3 cellular contexts compared by ENCODE assay signal in the genomic region with DNA sequence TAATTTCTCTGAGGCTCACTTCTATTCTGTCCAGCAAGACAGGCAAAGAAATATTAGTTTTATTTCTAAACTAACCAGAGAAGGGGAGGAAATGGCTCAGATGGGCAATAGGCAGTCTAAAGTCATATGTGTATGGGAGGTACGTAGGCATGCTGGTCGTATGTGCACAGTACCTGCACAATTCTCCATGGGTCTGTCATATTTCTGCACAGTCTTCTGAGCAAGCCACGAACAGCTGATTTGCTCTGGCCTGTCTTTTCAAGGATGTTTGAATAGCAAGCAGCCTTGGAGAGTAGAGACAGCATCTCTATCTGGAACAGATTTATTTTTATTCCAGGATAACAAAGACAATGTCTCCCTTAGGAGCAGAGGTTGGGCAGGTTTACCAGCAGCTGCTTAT.
TF ChIP-seq lines count a peak whose summit lies in the region.

No MANE protein-coding gene starts in this region.

TF ChIP-seq in A549, 52 proteins besides CTCF, POLR2A, EP300 and RAD21:
- TF ChIP-seq TFCP2L1 (CRISPR knock-in tag; IDR thresholded peaks at IDR 0.05) (no peak), HOXB13 (CRISPR knock-in tag; IDR thresholded peaks at IDR 0.05; ENCODE audit: low read depth) (no peak), JUN (IDR thresholded peaks at IDR 0.05) (no peak), SREBF2 (IDR thresholded peaks at IDR 0.05) (no peak), RCOR1 (IDR thresholded peaks at IDR 0.05; ENCODE audit: low read depth, low read length) (no peak), RNF2 (IDR thresholded peaks at IDR 0.05; ENCODE audit: borderline replicate concordance, low read depth) (no peak), HDAC2 (IDR thresholded peaks at IDR 0.05) (no peak), ESRRA (IDR thresholded peaks at IDR 0.05; ENCODE audit: borderline replicate concordance, low read length) (no peak), FOSL2 (IDR thresholded peaks at IDR 0.05) (no peak), FOSL2 (CRISPR knock-in tag; IDR thresholded peaks at IDR 0.05) (no peak), RARB (CRISPR knock-in tag; IDR thresholded peaks at IDR 0.05) (no peak), NR3C1 (IDR thresholded peaks at IDR 0.05) (no peak), POLR2AphosphoS2 (conservative IDR thresholded peaks at IDR 0.05; ENCODE audit: low read length) (no peak), KDM1A (IDR thresholded peaks at IDR 0.05; ENCODE audit: low read depth) (no peak), EHMT2 (IDR thresholded peaks at IDR 0.05; ENCODE audit: low read depth) (no peak), MAFK (IDR thresholded peaks at IDR 0.05; ENCODE audit: partially characterized antibody) (no peak)
- TF ChIP-seq, protein P1, sequence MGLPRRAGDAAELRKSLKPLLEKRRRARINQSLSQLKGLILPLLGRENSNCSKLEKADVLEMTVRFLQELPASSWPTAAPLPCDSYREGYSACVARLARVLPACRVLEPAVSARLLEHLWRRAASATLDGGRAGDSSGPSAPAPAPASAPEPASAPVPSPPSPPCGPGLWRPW (IDR thresholded peaks at IDR 0.05): no peak

TF ChIP-seq in neural cell, 6 proteins besides CTCF, POLR2A, EP300 and RAD21:
- no peak for TF ChIP-seq POLR2AphosphoS5 (IDR thresholded peaks at IDR 0.05)
- TF ChIP-seq MXI1 (conservative IDR thresholded peaks at IDR 0.05; ENCODE audit: poor library complexity, severe bottlenecking): no peak
- no peak for TF ChIP-seq TAF1 (IDR thresholded peaks at IDR 0.05; ENCODE audit: low read depth)
- TF ChIP-seq SMC3 (conservative IDR thresholded peaks at IDR 0.05; ENCODE audit: poor library complexity): no peak
- no peak for TF ChIP-seq EZH2 (IDR thresholded peaks at IDR 0.05; ENCODE audit: borderline replicate concordance, insufficient read depth, low read length, poor library complexity, severe bottlenecking)
- TF ChIP-seq, protein P2, sequence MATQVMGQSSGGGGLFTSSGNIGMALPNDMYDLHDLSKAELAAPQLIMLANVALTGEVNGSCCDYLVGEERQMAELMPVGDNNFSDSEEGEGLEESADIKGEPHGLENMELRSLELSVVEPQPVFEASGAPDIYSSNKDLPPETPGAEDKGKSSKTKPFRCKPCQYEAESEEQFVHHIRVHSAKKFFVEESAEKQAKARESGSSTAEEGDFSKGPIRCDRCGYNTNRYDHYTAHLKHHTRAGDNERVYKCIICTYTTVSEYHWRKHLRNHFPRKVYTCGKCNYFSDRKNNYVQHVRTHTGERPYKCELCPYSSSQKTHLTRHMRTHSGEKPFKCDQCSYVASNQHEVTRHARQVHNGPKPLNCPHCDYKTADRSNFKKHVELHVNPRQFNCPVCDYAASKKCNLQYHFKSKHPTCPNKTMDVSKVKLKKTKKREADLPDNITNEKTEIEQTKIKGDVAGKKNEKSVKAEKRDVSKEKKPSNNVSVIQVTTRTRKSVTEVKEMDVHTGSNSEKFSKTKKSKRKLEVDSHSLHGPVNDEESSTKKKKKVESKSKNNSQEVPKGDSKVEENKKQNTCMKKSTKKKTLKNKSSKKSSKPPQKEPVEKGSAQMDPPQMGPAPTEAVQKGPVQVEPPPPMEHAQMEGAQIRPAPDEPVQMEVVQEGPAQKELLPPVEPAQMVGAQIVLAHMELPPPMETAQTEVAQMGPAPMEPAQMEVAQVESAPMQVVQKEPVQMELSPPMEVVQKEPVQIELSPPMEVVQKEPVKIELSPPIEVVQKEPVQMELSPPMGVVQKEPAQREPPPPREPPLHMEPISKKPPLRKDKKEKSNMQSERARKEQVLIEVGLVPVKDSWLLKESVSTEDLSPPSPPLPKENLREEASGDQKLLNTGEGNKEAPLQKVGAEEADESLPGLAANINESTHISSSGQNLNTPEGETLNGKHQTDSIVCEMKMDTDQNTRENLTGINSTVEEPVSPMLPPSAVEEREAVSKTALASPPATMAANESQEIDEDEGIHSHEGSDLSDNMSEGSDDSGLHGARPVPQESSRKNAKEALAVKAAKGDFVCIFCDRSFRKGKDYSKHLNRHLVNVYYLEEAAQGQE (IDR thresholded peaks at IDR 0.05; ENCODE audit: borderline replicate concordance): no peak

TF ChIP-seq in GM23338, 12 proteins besides CTCF, POLR2A, EP300 and RAD21:
- TF ChIP-seq NANOG (IDR thresholded peaks at IDR 0.05; ENCODE audit: borderline replicate concordance) (no peak), EZH2 (IDR thresholded peaks at IDR 0.05; ENCODE audit: low read depth, unreplicated experiment) (no peak), ZNF114 (CRISPR knock-in tag; IDR thresholded peaks at IDR 0.05) (no peak), ZNF331 (CRISPR knock-in tag; IDR thresholded peaks at IDR 0.05; ENCODE audit: low read depth) (no peak), STAT1 (IDR thresholded peaks at IDR 0.05; ENCODE audit: unreplicated experiment) (no peak), EZH2phosphoT487 (IDR thresholded peaks at IDR 0.05; ENCODE audit: unreplicated experiment) (no peak), CREB1 (CRISPR knock-in tag; IDR thresholded peaks at IDR 0.05; ENCODE audit: low read depth) (no peak), JUNB (IDR thresholded peaks at IDR 0.05; ENCODE audit: unreplicated experiment) (no peak), POLR2AphosphoS5 (IDR thresholded peaks at IDR 0.05; ENCODE audit: low read depth) (no peak)
- TF ChIP-seq, protein P3, sequence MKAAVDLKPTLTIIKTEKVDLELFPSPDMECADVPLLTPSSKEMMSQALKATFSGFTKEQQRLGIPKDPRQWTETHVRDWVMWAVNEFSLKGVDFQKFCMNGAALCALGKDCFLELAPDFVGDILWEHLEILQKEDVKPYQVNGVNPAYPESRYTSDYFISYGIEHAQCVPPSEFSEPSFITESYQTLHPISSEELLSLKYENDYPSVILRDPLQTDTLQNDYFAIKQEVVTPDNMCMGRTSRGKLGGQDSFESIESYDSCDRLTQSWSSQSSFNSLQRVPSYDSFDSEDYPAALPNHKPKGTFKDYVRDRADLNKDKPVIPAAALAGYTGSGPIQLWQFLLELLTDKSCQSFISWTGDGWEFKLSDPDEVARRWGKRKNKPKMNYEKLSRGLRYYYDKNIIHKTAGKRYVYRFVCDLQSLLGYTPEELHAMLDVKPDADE (IDR thresholded peaks at IDR 0.05): no peak
- TF ChIP-seq, protein P4, sequence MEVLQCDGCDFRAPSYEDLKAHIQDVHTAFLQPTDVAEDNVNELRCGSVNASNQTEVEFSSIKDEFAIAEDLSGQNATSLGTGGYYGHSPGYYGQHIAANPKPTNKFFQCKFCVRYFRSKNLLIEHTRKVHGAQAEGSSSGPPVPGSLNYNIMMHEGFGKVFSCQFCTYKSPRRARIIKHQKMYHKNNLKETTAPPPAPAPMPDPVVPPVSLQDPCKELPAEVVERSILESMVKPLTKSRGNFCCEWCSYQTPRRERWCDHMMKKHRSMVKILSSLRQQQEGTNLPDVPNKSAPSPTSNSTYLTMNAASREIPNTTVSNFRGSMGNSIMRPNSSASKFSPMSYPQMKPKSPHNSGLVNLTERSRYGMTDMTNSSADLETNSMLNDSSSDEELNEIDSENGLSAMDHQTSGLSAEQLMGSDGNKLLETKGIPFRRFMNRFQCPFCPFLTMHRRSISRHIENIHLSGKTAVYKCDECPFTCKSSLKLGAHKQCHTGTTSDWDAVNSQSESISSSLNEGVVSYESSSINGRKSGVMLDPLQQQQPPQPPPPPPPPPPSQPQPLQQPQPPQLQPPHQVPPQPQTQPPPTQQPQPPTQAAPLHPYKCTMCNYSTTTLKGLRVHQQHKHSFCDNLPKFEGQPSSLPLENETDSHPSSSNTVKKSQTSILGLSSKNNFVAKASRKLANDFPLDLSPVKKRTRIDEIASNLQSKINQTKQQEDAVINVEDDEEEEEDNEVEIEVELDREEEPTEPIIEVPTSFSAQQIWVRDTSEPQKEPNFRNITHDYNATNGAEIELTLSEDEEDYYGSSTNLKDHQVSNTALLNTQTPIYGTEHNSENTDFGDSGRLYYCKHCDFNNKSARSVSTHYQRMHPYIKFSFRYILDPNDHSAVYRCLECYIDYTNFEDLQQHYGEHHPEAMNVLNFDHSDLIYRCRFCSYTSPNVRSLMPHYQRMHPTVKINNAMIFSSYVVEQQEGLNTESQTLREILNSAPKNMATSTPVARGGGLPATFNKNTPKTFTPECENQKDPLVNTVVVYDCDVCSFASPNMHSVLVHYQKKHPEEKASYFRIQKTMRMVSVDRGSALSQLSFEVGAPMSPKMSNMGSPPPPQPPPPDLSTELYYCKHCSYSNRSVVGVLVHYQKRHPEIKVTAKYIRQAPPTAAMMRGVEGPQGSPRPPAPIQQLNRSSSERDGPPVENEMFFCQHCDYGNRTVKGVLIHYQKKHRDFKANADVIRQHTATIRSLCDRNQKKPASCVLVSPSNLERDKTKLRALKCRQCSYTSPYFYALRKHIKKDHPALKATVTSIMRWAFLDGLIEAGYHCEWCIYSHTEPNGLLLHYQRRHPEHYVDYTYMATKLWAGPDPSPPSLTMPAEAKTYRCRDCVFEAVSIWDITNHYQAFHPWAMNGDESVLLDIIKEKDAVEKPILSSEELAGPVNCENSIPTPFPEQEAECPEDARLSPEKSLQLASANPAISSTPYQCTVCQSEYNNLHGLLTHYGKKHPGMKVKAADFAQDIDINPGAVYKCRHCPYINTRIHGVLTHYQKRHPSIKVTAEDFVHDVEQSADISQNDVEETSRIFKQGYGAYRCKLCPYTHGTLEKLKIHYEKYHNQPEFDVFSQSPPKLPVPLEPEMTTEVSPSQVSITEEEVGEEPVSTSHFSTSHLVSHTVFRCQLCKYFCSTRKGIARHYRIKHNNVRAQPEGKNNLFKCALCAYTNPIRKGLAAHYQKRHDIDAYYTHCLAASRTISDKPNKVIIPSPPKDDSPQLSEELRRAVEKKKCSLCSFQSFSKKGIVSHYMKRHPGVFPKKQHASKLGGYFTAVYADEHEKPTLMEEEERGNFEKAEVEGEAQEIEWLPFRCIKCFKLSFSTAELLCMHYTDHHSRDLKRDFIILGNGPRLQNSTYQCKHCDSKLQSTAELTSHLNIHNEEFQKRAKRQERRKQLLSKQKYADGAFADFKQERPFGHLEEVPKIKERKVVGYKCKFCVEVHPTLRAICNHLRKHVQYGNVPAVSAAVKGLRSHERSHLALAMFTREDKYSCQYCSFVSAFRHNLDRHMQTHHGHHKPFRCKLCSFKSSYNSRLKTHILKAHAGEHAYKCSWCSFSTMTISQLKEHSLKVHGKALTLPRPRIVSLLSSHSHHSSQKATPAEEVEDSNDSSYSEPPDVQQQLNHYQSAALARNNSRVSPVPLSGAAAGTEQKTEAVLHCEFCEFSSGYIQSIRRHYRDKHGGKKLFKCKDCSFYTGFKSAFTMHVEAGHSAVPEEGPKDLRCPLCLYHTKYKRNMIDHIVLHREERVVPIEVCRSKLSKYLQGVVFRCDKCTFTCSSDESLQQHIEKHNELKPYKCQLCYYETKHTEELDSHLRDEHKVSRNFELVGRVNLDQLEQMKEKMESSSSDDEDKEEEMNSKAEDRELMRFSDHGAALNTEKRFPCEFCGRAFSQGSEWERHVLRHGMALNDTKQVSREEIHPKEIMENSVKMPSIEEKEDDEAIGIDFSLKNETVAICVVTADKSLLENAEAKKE (CRISPR knock-in tag; IDR thresholded peaks at IDR 0.05): no peak
- TF ChIP-seq, protein P2 (IDR thresholded peaks at IDR 0.05; ENCODE audit: unreplicated experiment): no peak
